ENCODE assay signal across 8 cellular contexts in the genomic region with DNA sequence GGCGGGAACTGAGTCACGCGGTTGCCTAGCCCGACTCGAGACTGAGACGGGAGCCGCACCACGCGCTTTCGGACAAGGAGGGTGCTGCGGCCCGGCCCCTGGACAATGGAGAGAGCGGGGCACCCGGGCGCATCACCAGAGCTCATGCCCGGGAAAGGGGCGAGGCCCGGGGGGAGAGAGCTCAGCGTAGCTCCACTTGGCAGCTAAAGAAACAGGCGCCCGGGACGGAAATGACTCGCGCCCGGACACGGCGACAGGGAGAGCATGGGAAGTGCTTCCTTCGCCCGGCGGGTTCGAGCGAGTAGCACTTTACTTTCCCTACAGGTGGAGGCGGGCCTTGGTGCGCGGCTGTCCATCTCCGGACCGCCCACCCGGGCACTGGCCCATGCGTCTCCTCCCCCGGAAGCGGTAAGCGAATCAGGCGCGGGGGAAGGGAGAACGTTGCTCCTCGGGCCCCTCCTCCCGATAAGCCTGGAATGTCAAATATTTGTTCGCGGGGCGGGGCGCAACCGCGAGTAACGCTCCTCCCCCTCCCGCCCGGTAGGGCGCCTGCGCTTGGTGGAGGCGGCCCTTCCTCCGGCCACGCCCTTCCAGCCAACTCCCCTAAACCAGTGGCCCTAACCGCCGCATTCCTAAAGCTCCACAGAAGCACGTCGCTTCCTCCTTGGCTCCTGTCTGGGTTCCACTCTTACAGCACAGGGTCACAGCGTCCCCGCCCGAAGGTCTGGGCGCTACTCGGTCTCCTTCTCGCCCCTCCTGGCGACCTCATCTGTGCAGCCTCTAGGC. TPM values are rescaled to one million over a fixed set of nuclear protein-coding genes. Genes with fewer than 3 reads are reported as not detected.
DNase-seq lines count a peak whose midpoint lies in the region; ATAC-seq and TF ChIP-seq lines count a peak whose summit lies in the region.

No MANE protein-coding gene starts in this region.

- H4K20me1 ChIP-seq in KMS-11 (ENCODE audit: insufficient read depth) (no peaks in the 10 kb centered on the region), fibroblast of lung (ENCODE audit: control insufficient read depth, extremely low read depth, insufficient read depth, low read length) (no peaks in the 10 kb centered on the region)

- peak overlapping the region; percentile 71 for H2AFZ ChIP-seq in KMS-11 (ENCODE audit: low read depth)
- H2AFZ ChIP-seq in fibroblast of lung (ENCODE audit: low read length) = peak overlapping the region; percentile 95

- peak; percentile 98 for DNase-seq in DMS53 (lab: John Stamatoyannopoulos, UW)
- peak; percentile 100 for DNase-seq in RPMI8226
- peak; percentile 87 for DNase-seq in activated T-helper 2 cell treated with anti-CD3 and anti-CD28 coated beads, Interferon-gamma antibody, Interleukin-2, Interleukin-4, amounts not matched to agents 10 μg/mL and 5 μg/mL and 100 μg/mL, durations not matched to agents 14 hours and 24 hours and 36 hours (ENCODE audit: low spot score)
- DNase-seq in fibroblast of lung (ENCODE audit: low read depth in 2 of 2) = peak; percentile 95 to 96
- peak; percentile 71 to 90 (median 83) for DNase-seq in naive thymus-derived CD4-positive, alpha-beta T cell
- DNase-seq in stimulated activated effector memory CD8-positive, alpha-beta T cell treated with anti-CD3 and anti-CD28 coated beads, Interleukin-12 subunit alpha, Interleukin-12 subunit beta, amount 100 ng/mL, for 72 hours (ENCODE audit: low spot score in 2 of 2) = peak; percentile 80 to 95

- CTCF ChIA-PET in naive thymus-derived CD4-positive, alpha-beta T cell (lab: Charles Lee) = interaction anchor here (0.7 to 1.2 kb wide), 2 partner anchors 152 to 198 kb away, joined by 3 read pairs; no protein-coding TSS in a partner anchor

- H3K4me3 Mint-ChIP-seq in activated T-helper 2 cell treated with anti-CD3 and anti-CD28 coated beads, Interferon-gamma antibody, Interleukin-2, Interleukin-4, amounts not matched to agents 10 μg/mL and 5 μg/mL and 100 μg/mL, durations not matched to agents 14 hours and 24 hours and 36 hours (ENCODE audit: low read depth) = peak overlapping the region; percentile 75
- H3K4me3 Mint-ChIP-seq in naive thymus-derived CD4-positive, alpha-beta T cell = peak overlapping the region; percentile 90 to 99 (median 96)
- H3K4me3 Mint-ChIP-seq in stimulated activated effector memory CD8-positive, alpha-beta T cell treated with anti-CD3 and anti-CD28 coated beads, Interleukin-12 subunit alpha, Interleukin-12 subunit beta, amount 100 ng/mL, for 72 hours = peak overlapping the region; percentile 98

- H3K27me3 ChIP-seq in KMS-11 (ENCODE audit: insufficient read depth, low read depth) (no peaks in the 10 kb centered on the region), fibroblast of lung (ENCODE audit: control insufficient read depth, insufficient read depth, low read length) (no peaks in the 10 kb centered on the region)
- H3K27me3 ChIP-seq in naive thymus-derived CD4-positive, alpha-beta T cell (ENCODE audit: control insufficient read depth in 2 of 2, insufficient read depth in 2 of 2, low read length in 2 of 2) = no peaks in the 10 kb centered on the region

- no peaks in the 10 kb centered on the region for H3K79me2 ChIP-seq in KMS-11 (ENCODE audit: insufficient read depth, low read depth)
- no peaks in the 10 kb centered on the region for H3K79me2 ChIP-seq in fibroblast of lung (ENCODE audit: control insufficient read depth, insufficient read depth, low read length)

- POLR2A ChIA-PET in naive thymus-derived CD4-positive, alpha-beta T cell (lab: Charles Lee) = interaction anchor here (0.7 to 2.4 kb wide), 13 partner anchors 9 to 301 kb away, joined by 3 to 9 read pairs (median 3); a partner anchor contains a TSS

- peaks cover 27% of the 10 kb centered on the region for H3K4me1 Mint-ChIP-seq in activated T-helper 2 cell treated with anti-CD3 and anti-CD28 coated beads, Interferon-gamma antibody, Interleukin-2, Interleukin-4, amounts not matched to agents 10 μg/mL and 5 μg/mL and 100 μg/mL, durations not matched to agents 14 hours and 24 hours and 36 hours (ENCODE audit: low read depth)
- H3K4me1 Mint-ChIP-seq in naive thymus-derived CD4-positive, alpha-beta T cell = peaks cover 23 to 45% (median 34%) of the 10 kb centered on the region in 7 donors
- H3K4me1 Mint-ChIP-seq in stimulated activated effector memory CD8-positive, alpha-beta T cell treated with anti-CD3 and anti-CD28 coated beads, Interleukin-12 subunit alpha, Interleukin-12 subunit beta, amount 100 ng/mL, for 72 hours = peaks cover 46% of the 10 kb centered on the region

- H3K27ac ChIP-seq in KMS-11 = peak overlapping the region; percentile 59
- peak overlapping the region; percentile 96 for H3K27ac ChIP-seq in fibroblast of lung (ENCODE audit: insufficient read depth, low read length)
- peak overlapping the region; percentile 67 for H3K27ac ChIP-seq in naive thymus-derived CD4-positive, alpha-beta T cell (ENCODE audit: low read depth, low read length)

- ATAC-seq in GM21723 (IDR thresholded peaks at IDR 0.05; ENCODE audit: unreplicated experiment) = peak; percentile 84
- ATAC-seq in naive thymus-derived CD4-positive, alpha-beta T cell = peak; percentile 88
- peak; percentile 78 for ATAC-seq in stimulated activated effector memory CD8-positive, alpha-beta T cell treated with anti-CD3 and anti-CD28 coated beads, Interleukin-12 subunit alpha, Interleukin-12 subunit beta, amount 100 ng/mL, for 72 hours

- H3K9me3 Mint-ChIP-seq in activated T-helper 2 cell treated with anti-CD3 and anti-CD28 coated beads, Interferon-gamma antibody, Interleukin-2, Interleukin-4, amounts not matched to agents 10 μg/mL and 5 μg/mL and 100 μg/mL, durations not matched to agents 14 hours and 24 hours and 36 hours = no peaks in the 10 kb centered on the region
- H3K9me3 Mint-ChIP-seq in naive thymus-derived CD4-positive, alpha-beta T cell = peaks cover 0 to 5% (median 0%) of the 10 kb centered on the region in 11 donors
- H3K9me3 Mint-ChIP-seq in stimulated activated effector memory CD8-positive, alpha-beta T cell treated with anti-CD3 and anti-CD28 coated beads, Interleukin-12 subunit alpha, Interleukin-12 subunit beta, amount 100 ng/mL, for 72 hours = no peaks in the 10 kb centered on the region

- H3K4me2 ChIP-seq in KMS-11 (peak overlapping the region; percentile 87), fibroblast of lung (ENCODE audit: extremely low read depth, insufficient read depth, low read length) (peak overlapping the region; percentile 88)

- H3K4me1 ChIP-seq in KMS-11 (ENCODE audit: low read depth, poor library complexity, severe bottlenecking) = peaks cover 26% of the 10 kb centered on the region
- H3K4me1 ChIP-seq in fibroblast of lung (ENCODE audit: control insufficient read depth, extremely low read depth, insufficient read depth, low read length) = peaks cover 9% of the 10 kb centered on the region
- H3K4me1 ChIP-seq in naive thymus-derived CD4-positive, alpha-beta T cell (ENCODE audit: control insufficient read depth in 2 of 2, insufficient read depth in 2 of 2, low read length in 2 of 2) = peaks cover 6 to 10% of the 10 kb centered on the region in 2 donors

- peak overlapping the region; percentile 54; the same call in 1 of the 2 replicates for H3K9ac ChIP-seq in KMS-11
- H3K9ac ChIP-seq in fibroblast of lung (ENCODE audit: insufficient read depth, low read length) = peak overlapping the region; percentile 73

- intact Hi-C loops in activated T-helper 2 cell treated with anti-CD3 and anti-CD28 coated beads, Interferon-gamma antibody, Interleukin-2, Interleukin-4, amounts not matched to agents 10 μg/mL and 5 μg/mL and 100 μg/mL, durations not matched to agents 14 hours and 24 hours and 36 hours (cut with micrococcal nuclease) = loop anchor here (1.0 to 5.0 kb wide), 2 partner anchors 8 to 210 kb away; a partner anchor contains a TSS
- intact Hi-C loops in naive thymus-derived CD4-positive, alpha-beta T cell (cut with micrococcal nuclease) = loop anchor here (1.0 to 10.0 kb wide), 10 partner anchors 8 to 573 kb away; a partner anchor contains a TSS

- H3K36me3 ChIP-seq in KMS-11 (ENCODE audit: insufficient read depth) (no peaks in the 10 kb centered on the region), fibroblast of lung (ENCODE audit: control insufficient read depth, insufficient read depth, low read length) (no peaks in the 10 kb centered on the region)
- no peaks in the 10 kb centered on the region for H3K36me3 ChIP-seq in naive thymus-derived CD4-positive, alpha-beta T cell (ENCODE audit: control insufficient read depth in 2 of 3, insufficient read depth in 3 of 3, low read length in 3 of 3)

- H3K9me3 ChIP-seq in fibroblast of lung (ENCODE audit: control insufficient read depth, insufficient read depth, low read depth, low read length) = no peaks in the 10 kb centered on the region
- H3K9me3 ChIP-seq in naive thymus-derived CD4-positive, alpha-beta T cell (ENCODE audit: control insufficient read depth in 2 of 3, low read length in 3 of 3) = no peaks in the 10 kb centered on the region

- H3K36me3 Mint-ChIP-seq in activated T-helper 2 cell treated with anti-CD3 and anti-CD28 coated beads, Interferon-gamma antibody, Interleukin-2, Interleukin-4, amounts not matched to agents 10 μg/mL and 5 μg/mL and 100 μg/mL, durations not matched to agents 14 hours and 24 hours and 36 hours (ENCODE audit: low read depth) = no peaks in the 10 kb centered on the region
- H3K36me3 Mint-ChIP-seq in naive thymus-derived CD4-positive, alpha-beta T cell = no peaks in the 10 kb centered on the region
- peaks cover 20% of the 10 kb centered on the region for H3K36me3 Mint-ChIP-seq in stimulated activated effector memory CD8-positive, alpha-beta T cell treated with anti-CD3 and anti-CD28 coated beads, Interleukin-12 subunit alpha, Interleukin-12 subunit beta, amount 100 ng/mL, for 72 hours

- TF ChIP-seq CTCF in KMS-11 (conservative IDR thresholded peaks at IDR 0.05; ENCODE audit: low read depth, low read length) (no peak), fibroblast of lung (conservative IDR thresholded peaks at IDR 0.05 in 1 of 2, IDR thresholded peaks at IDR 0.05 in 1 of 2; ENCODE audit: low read depth in 1 of 2, low read length in 2 of 2) (no peak)

- H3K27me3 Mint-ChIP-seq in activated T-helper 2 cell treated with anti-CD3 and anti-CD28 coated beads, Interferon-gamma antibody, Interleukin-2, Interleukin-4, amounts not matched to agents 10 μg/mL and 5 μg/mL and 100 μg/mL, durations not matched to agents 14 hours and 24 hours and 36 hours (ENCODE audit: low read depth) = no peaks in the 10 kb centered on the region
- peaks cover 0 to 13% (median 0%) of the 10 kb centered on the region in 5 donors for H3K27me3 Mint-ChIP-seq in naive thymus-derived CD4-positive, alpha-beta T cell

- peak overlapping the region; percentile 38 for H3K27ac Mint-ChIP-seq in activated T-helper 2 cell treated with anti-CD3 and anti-CD28 coated beads, Interferon-gamma antibody, Interleukin-2, Interleukin-4, amounts not matched to agents 10 μg/mL and 5 μg/mL and 100 μg/mL, durations not matched to agents 14 hours and 24 hours and 36 hours
- peak overlapping the region; percentile 72 to 95 (median 87) for H3K27ac Mint-ChIP-seq in naive thymus-derived CD4-positive, alpha-beta T cell
- H3K27ac Mint-ChIP-seq in stimulated activated effector memory CD8-positive, alpha-beta T cell treated with anti-CD3 and anti-CD28 coated beads, Interleukin-12 subunit alpha, Interleukin-12 subunit beta, amount 100 ng/mL, for 72 hours = peak overlapping the region; percentile 94

- H3K4me3 ChIP-seq in KMS-11 (IDR thresholded peaks at IDR 0.05; ENCODE audit: insufficient read depth, low read depth, low read length) (no peak overlapping the region), fibroblast of lung (replicated peaks in 1 of 4; ENCODE audit: control extremely low read depth in 1 of 4, insufficient read depth in 1 of 4, low read depth in 3 of 4, low read length in 4 of 4) (peak overlapping the region; percentile 52 to 69 (median 61))
- peak overlapping the region; percentile 91 for H3K4me3 ChIP-seq in naive thymus-derived CD4-positive, alpha-beta T cell (ENCODE audit: low read length)

RNA-seq across cellular contexts. Expression of a gene that starts 1.5 kb away (rescaled TPM):
- total RNA-seq in activated T-helper 2 cell treated with anti-CD3 and anti-CD28 coated beads, Interferon-gamma antibody, Interleukin-2, Interleukin-4, amounts not matched to agents 10 μg/mL and 5 μg/mL and 100 μg/mL, durations not matched to agents 14 hours and 24 hours and 36 hours = 0.23 and 0.34 TPM in 2 replicates
- under 0.01 and 0.17 TPM in 2 replicates for total RNA-seq in fibroblast of lung
- polyA plus RNA-seq in fibroblast of lung = 0.08 and 0.10 TPM in 2 replicates
- 0.03 and 0.12 TPM in 2 replicates for polyA plus RNA-seq in fibroblast of lung (2012)
- polyA minus RNA-seq in fibroblast of lung (ENCODE audit: low replicate concordance) = not detected in 2 replicates
- not detected for total RNA-seq in naive thymus-derived CD4-positive, alpha-beta T cell
- polyA plus RNA-seq in naive thymus-derived CD4-positive, alpha-beta T cell = under 1 TPM; 0.11 to 0.29 TPM

RNA-seq across cellular contexts. Expression of a gene that starts 7.7 kb away (rescaled TPM):
- 9.0 and 10.3 TPM in 2 replicates for total RNA-seq in activated T-helper 2 cell treated with anti-CD3 and anti-CD28 coated beads, Interferon-gamma antibody, Interleukin-2, Interleukin-4, amounts not matched to agents 10 μg/mL and 5 μg/mL and 100 μg/mL, durations not matched to agents 14 hours and 24 hours and 36 hours
- 14.9 and 28.7 TPM in 2 replicates for total RNA-seq in fibroblast of lung
- 19.6 and 22.2 TPM in 2 replicates for polyA plus RNA-seq in fibroblast of lung
- 21.6 and 22.2 TPM in 2 replicates for polyA plus RNA-seq in fibroblast of lung (2012)
- polyA minus RNA-seq in fibroblast of lung (ENCODE audit: low replicate concordance) = 42.2 and 49.7 TPM in 2 replicates
- total RNA-seq in naive thymus-derived CD4-positive, alpha-beta T cell = 10 to 100 TPM in 2 of 5 experiments, 1 to 10 TPM in 3; 8.5 to 16.8 (median 9.9) TPM
- 10 to 100 TPM in 1 of 2 donors, 1 to 10 TPM in 1; 6.8 to 15.6 TPM for polyA plus RNA-seq in naive thymus-derived CD4-positive, alpha-beta T cell

RNA-seq across cellular contexts. Expression of a gene that starts 26.9 kb away (rescaled TPM):
- 107 and 108 TPM in 2 replicates for total RNA-seq in activated T-helper 2 cell treated with anti-CD3 and anti-CD28 coated beads, Interferon-gamma antibody, Interleukin-2, Interleukin-4, amounts not matched to agents 10 μg/mL and 5 μg/mL and 100 μg/mL, durations not matched to agents 14 hours and 24 hours and 36 hours
- total RNA-seq in fibroblast of lung = 8.5 and 11.9 TPM in 2 replicates
- polyA plus RNA-seq in fibroblast of lung = 16.0 and 19.0 TPM in 2 replicates
- 10.4 and 11.6 TPM in 2 replicates for polyA plus RNA-seq in fibroblast of lung (2012)
- polyA minus RNA-seq in fibroblast of lung (ENCODE audit: low replicate concordance) = 70.2 and 119 TPM in 2 replicates
- 100 to 1,000 TPM; 112 to 248 (median 207) TPM for total RNA-seq in naive thymus-derived CD4-positive, alpha-beta T cell
- polyA plus RNA-seq in naive thymus-derived CD4-positive, alpha-beta T cell = 10 to 100 TPM; 29.3 to 31.1 TPM

Comparison
In these comparisons a context has a peak if more than half of its experiments do, and no peak if none do; other contexts are left out.
1. H3K27ac Mint-ChIP-seq: peak in every context shown above with its lines; median percentile 94 in stimulated activated effector memory CD8-positive, alpha-beta T cell treated with anti-CD3 and anti-CD28 coated beads, Interleukin-12 subunit alpha, Interleukin-12 subunit beta, amount 100 ng/mL, for 72 hours; 87 in naive thymus-derived CD4-positive, alpha-beta T cell; 38 in activated T-helper 2 cell treated with anti-CD3 and anti-CD28 coated beads, Interferon-gamma antibody, Interleukin-2, Interleukin-4, amounts not matched to agents 10 μg/mL and 5 μg/mL and 100 μg/mL, durations not matched to agents 14 hours and 24 hours and 36 hours.